Comparison of ENCODE assay signal across 8 cellular contexts in the genomic region with DNA sequence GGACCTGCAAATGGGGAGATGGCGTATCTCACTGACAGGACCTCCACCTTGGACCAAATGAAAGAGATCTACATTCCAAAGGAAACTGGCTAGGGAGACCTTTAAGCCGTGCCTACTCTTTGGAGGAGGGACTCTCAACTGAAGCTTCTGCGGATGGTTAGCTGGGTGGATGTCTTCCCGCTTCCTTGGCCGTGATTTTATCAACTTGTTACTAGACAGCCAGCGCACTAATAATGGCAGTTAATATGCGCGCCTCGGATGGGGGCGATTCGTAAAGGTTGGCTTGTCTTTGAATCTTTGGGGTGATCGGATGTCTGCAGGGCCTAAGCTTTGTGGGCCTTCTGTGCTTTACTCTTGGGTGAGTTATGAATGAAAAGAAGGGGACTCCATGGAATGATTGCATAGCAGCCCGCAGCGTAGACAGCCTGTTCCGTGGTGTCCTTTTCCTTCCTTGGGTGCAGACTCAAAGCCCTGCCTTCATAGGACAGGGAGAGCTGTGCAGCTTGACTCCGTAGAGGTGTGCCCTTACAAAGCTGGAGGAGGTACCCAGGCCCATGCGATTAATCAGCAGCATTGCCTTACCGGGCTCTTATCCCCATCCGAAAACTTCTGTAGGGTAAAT. TPM values are rescaled to one million over a fixed set of nuclear protein-coding genes. Genes with fewer than 3 reads are reported as not detected.
DNase-seq lines count a peak whose midpoint lies in the region; ATAC-seq, FAIRE-seq and TF ChIP-seq lines count a peak whose summit lies in the region.

No MANE protein-coding gene starts in this region.

- no peak for DNase-seq in A549 (ENCODE audit: low read depth in 1 of 2, low spot score in 1 of 2)
- peak; percentile 42 for DNase-seq in mammary epithelial cell
- DNase-seq in mesothelial cell of epicardium (ENCODE audit: low spot score in 2 of 2, unreplicated experiment in 2 of 2): no peak
- no peak for DNase-seq in ecto neural progenitor cell (ENCODE audit: low spot score)
- DNase-seq in cerebellar nuclear complex (lab: John Stamatoyannopoulos, UW): no peak
- DNase-seq in NCI-H774 (lab: John Stamatoyannopoulos, UW): no peak

- TF ChIP-seq RAD21 in A549 (conservative IDR thresholded peaks at IDR 0.05 in 1 of 2, IDR thresholded peaks at IDR 0.05 in 1 of 2): no peak

- no peaks in the 10 kb centered on the region for H4K20me1 ChIP-seq in mammary epithelial cell (ENCODE audit: insufficient read depth, low read length)

- peaks cover 45% of the 10 kb centered on the region for H3K4me1 ChIP-seq in A549
- H3K4me1 ChIP-seq in HUES6 (ENCODE audit: control insufficient read depth, insufficient read depth, low read length): peaks cover 41% of the 10 kb centered on the region
- peaks cover 23% of the 10 kb centered on the region for H3K4me1 ChIP-seq in mammary epithelial cell (ENCODE audit: insufficient read depth, low read length)

- H3K36me3 ChIP-seq in HUES6 (ENCODE audit: control insufficient read depth, insufficient read depth, low read length) (no peaks in the 10 kb centered on the region), mammary epithelial cell (ENCODE audit: insufficient read depth, low read length) (no peaks in the 10 kb centered on the region)

- dilution Hi-C loops in mammary epithelial cell (cut with HindIII; ENCODE audit: low sequenced_read_pairs): no loop called here

- peaks cover 58% of the 10 kb centered on the region for H3K79me2 ChIP-seq in mammary epithelial cell (ENCODE audit: insufficient read depth, low read length)

- CTCF ChIA-PET in A549 (lab: Yijun Ruan, JAX): interaction anchor here (1.2 to 4.7 kb wide), 3 partner anchors 13 to 156 kb away, joined by 3 to 24 read pairs (median 8); no protein-coding TSS in a partner anchor
- CTCF ChIA-PET in mammary epithelial cell (lab: Charles Lee; ENCODE audit: low non-redundant PET): interaction anchor here (0.6 to 0.7 kb wide), 2 partner anchors 269 to 422 kb away, joined by 3 to 20 read pairs; a partner anchor contains a TSS

- H3K27me3 ChIP-seq in HUES6 (ENCODE audit: control insufficient read depth, insufficient read depth, low read length): no peaks in the 10 kb centered on the region
- H3K27me3 ChIP-seq in mammary epithelial cell (ENCODE audit: insufficient read depth, low read length): no peaks in the 10 kb centered on the region

- H3K9me3 Mint-ChIP-seq in mesothelial cell of epicardium: no peaks in the 10 kb centered on the region

- H3K4me1 Mint-ChIP-seq in mesothelial cell of epicardium: peaks cover 56% of the 10 kb centered on the region

- no peaks in the 10 kb centered on the region for H3K27me3 Mint-ChIP-seq in mesothelial cell of epicardium (ENCODE audit: low read depth)

- H3K36me3 Mint-ChIP-seq in mesothelial cell of epicardium: no peaks in the 10 kb centered on the region

- ATAC-seq in A549: no peak
- ATAC-seq in HG03432 (IDR thresholded peaks at IDR 0.05; ENCODE audit: unreplicated experiment): no peak

- in situ Hi-C loops in mammary epithelial cell (cut with MboI; ENCODE audit: low sequenced_read_pairs in 2 of 2): no loop called here

- BruUV-seq in mammary epithelial cell (replicated peaks; lab: Mats Ljungman, UMichigan): no TSS peak

- H3K4me2 ChIP-seq in A549 (peak overlapping the region; percentile 81), mammary epithelial cell (ENCODE audit: insufficient read depth, low read depth, low read length) (peak overlapping the region; percentile 79)

- H3K27ac Mint-ChIP-seq in mesothelial cell of epicardium: peak overlapping the region; percentile 88

- TF ChIP-seq POLR2A in A549 (IDR thresholded peaks at IDR 0.05; ENCODE audit: low read length): no peak

- no peak for TF ChIP-seq EP300 in A549 (IDR thresholded peaks at IDR 0.05)

- H2AFZ ChIP-seq in mammary epithelial cell (ENCODE audit: low read depth, low read length): peak overlapping the region; percentile 61

- no peak for FAIRE-seq in A549 (lab: Jason Lieb, UNC)

- TF ChIP-seq CTCF in A549 (IDR thresholded peaks at IDR 0.05) (no peak), mammary epithelial cell (conservative IDR thresholded peaks at IDR 0.05 in 1 of 2, IDR thresholded peaks at IDR 0.05 in 1 of 2; ENCODE audit: extremely low read depth in 1 of 2, insufficient read depth in 1 of 2, low read depth in 1 of 2, low read length in 2 of 2) (no peak), mesothelial cell of epicardium (IDR thresholded peaks at IDR 0.05; ENCODE audit: unreplicated experiment) (no peak)

- 86% methylated on average over 16 of the region's 19 CpGs for WGBS in A549 (ENCODE audit: missing lambda C conversion rate)
- 2% methylated on average over 19 of the region's 19 CpGs for WGBS in mammary epithelial cell (ENCODE audit: low coverage, missing lambda C conversion rate)

- H3K27ac ChIP-seq in A549 (peak overlapping the region; percentile 91 to 97; a peak in 5 of 6 replicates), HUES6 (ENCODE audit: low read depth, low read length) (no peak overlapping the region), mammary epithelial cell (ENCODE audit: insufficient read depth, low read depth, low read length) (peak overlapping the region; percentile 16)

- POLR2A ChIA-PET in A549 (lab: Yijun Ruan, JAX): no interaction called here

- H3K4me3 Mint-ChIP-seq in mesothelial cell of epicardium: peak overlapping the region; percentile 81

- H3K9me3 ChIP-seq in A549 (no peaks in the 10 kb centered on the region), HUES6 (ENCODE audit: control insufficient read depth, insufficient read depth, low read depth, low read length) (no peaks in the 10 kb centered on the region), mammary epithelial cell (replicated peaks; ENCODE audit: insufficient read depth, low read length) (no peaks in the 10 kb centered on the region)

- intact Hi-C loops in mammary epithelial cell (cut with micrococcal nuclease): loop anchor here (1.0 to 10.0 kb wide), 5 partner anchors 14 to 270 kb away; a partner anchor contains a TSS

- H3K4me3 ChIP-seq in A549 (peak overlapping the region; percentile 98), HUES6 (ENCODE audit: low read depth, low read length) (peak overlapping the region; percentile 84), mammary epithelial cell (replicated peaks in 1 of 3; ENCODE audit: insufficient read depth in 1 of 3, low read depth in 2 of 3, low read length in 3 of 3) (peak overlapping the region; percentile 56 to 72 (median 57))

- H3K9ac ChIP-seq in HUES6 (ENCODE audit: low read length): peak overlapping the region; percentile 55
- peak overlapping the region; percentile 63 for H3K9ac ChIP-seq in mammary epithelial cell (ENCODE audit: insufficient read depth, low read length)

TF ChIP-seq in A549, 52 proteins besides CTCF, POLR2A, EP300 and RAD21:
- TF ChIP-seq, protein P1, sequence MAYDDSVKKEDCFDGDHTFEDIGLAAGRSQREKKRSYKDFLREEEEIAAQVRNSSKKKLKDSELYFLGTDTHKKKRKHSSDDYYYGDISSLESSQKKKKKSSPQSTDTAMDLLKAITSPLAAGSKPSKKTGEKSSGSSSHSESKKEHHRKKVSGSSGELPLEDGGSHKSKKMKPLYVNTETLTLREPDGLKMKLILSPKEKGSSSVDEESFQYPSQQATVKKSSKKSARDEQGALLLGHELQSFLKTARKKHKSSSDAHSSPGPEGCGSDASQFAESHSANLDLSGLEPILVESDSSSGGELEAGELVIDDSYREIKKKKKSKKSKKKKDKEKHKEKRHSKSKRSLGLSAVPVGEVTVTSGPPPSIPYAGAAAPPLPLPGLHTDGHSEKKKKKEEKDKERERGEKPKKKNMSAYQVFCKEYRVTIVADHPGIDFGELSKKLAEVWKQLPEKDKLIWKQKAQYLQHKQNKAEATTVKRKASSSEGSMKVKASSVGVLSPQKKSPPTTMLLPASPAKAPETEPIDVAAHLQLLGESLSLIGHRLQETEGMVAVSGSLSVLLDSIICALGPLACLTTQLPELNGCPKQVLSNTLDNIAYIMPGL (CRISPR knock-in tag; IDR thresholded peaks at IDR 0.05; ENCODE audit: borderline replicate concordance): no peak
- no peak for TF ChIP-seq KDM1A (IDR thresholded peaks at IDR 0.05; ENCODE audit: low read depth)
- TF ChIP-seq RNF2 (IDR thresholded peaks at IDR 0.05; ENCODE audit: borderline replicate concordance, low read depth): no peak
- no peak for TF ChIP-seq HEYL (CRISPR knock-in tag; IDR thresholded peaks at IDR 0.05)
- TF ChIP-seq FOSB (CRISPR knock-in tag; IDR thresholded peaks at IDR 0.05): no peak
- TF ChIP-seq, protein P2, sequence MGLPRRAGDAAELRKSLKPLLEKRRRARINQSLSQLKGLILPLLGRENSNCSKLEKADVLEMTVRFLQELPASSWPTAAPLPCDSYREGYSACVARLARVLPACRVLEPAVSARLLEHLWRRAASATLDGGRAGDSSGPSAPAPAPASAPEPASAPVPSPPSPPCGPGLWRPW (IDR thresholded peaks at IDR 0.05): no peak
TF ChIP-seq in A549: peak in this region for 0.

RNA-seq across cellular contexts. Expression of a gene that starts 1.5 kb away (rescaled TPM):
- polyA plus RNA-seq in A549 (2011; rRNA removed): 4.6 and 5.5 TPM in 2 replicates
- 6.1 and 9.1 TPM in 2 replicates for polyA plus RNA-seq in A549 (2012; cell fraction: cytosol; rRNA removed)
- polyA plus RNA-seq in A549 (2012; cell fraction: nucleus; rRNA removed): 7.8 and 14.2 TPM in 2 replicates
- polyA plus RNA-seq in A549 (2017; fragmentation: RNase III; extraction: RNeasy Plus Mini Kit Qiagen cat#74134 plus additional on column Dnase treatment): 5.5 to 6.9 TPM (median 6.0 TPM) in 3 replicates
- 4.8 and 6.3 TPM in 2 replicates for polyA minus RNA-seq in A549 (2011; rRNA and poly(A)+ RNA removed)
- total RNA-seq in mammary epithelial cell: 10 to 100 TPM in 1 of 2 donors, 1 to 10 TPM in 1; 9.5 to 14.5 TPM
- polyA plus RNA-seq in mammary epithelial cell: 5.2 TPM
- 9.8 TPM for polyA minus RNA-seq in mammary epithelial cell
- total RNA-seq in mesothelial cell of epicardium: 35.9 to 37.3 TPM (median 36.4 TPM) in 3 replicates
